ENCODE assay signal across 19 cellular contexts in genomic region chr7:91424372-91424771, GRCh38.
DNase-seq lines count a peak whose midpoint lies in the region; ATAC-seq and TF ChIP-seq lines count a peak whose summit lies in the region.
"Had no signal": no experiment of that assay in that cellular context is flagged by ENCODE, and none has a peak within 500 bp of the region (broad histone marks: within the 10 kb centered on the region; RNA-seq: fewer than 3 reads in every experiment).

No MANE protein-coding gene starts in this region.

- no peaks in the 10 kb centered on the region for H3K4me1 ChIP-seq in HEK293 (ENCODE audit: control insufficient read depth, insufficient read depth, low read length)
- H3K4me1 ChIP-seq in left ventricle myocardium inferior, result no peaks in the 10 kb centered on the region
- H3K4me1 ChIP-seq: esophagus squamous epithelium, heart left ventricle, transverse colon had no signal

- POLR2A ChIA-PET in AG04450 (lab: Yijun Ruan, JAX), result no interaction called here
- POLR2A ChIA-PET in HEK293 (lab: Yijun Ruan, JAX), result no interaction called here

- no peaks in the 10 kb centered on the region for H3K36me3 Mint-ChIP-seq in glutamatergic neuron (ENCODE audit: unreplicated experiment)
- H3K36me3 Mint-ChIP-seq: stimulated activated effector memory CD8-positive, alpha-beta T cell treated with anti-CD3 and anti-CD28 coated beads, Interleukin-12 subunit alpha, Interleukin-12 subunit beta, amount 100 ng/mL, for 72 hours had no signal

- H3K4me3 ChIP-seq in AG04450 (ENCODE audit: low read depth, low read length) (no peak overlapping the region), HEK293 (ENCODE audit: low read depth, low read length) (no peak overlapping the region), left ventricle myocardium inferior (no peak overlapping the region)
- H3K4me3 ChIP-seq: esophagus squamous epithelium, heart left ventricle, skin epidermis, transverse colon had no signal

- H3K4me3 Mint-ChIP-seq in glutamatergic neuron (ENCODE audit: unreplicated experiment), result peak overlapping the region; percentile 43
- H3K4me3 Mint-ChIP-seq: activated T-cell treated with anti-CD3 and anti-CD28 coated beads, Interleukin-2, amount 50 U/mL, for 4 hours; stimulated activated effector memory CD8-positive, alpha-beta T cell treated with anti-CD3 and anti-CD28 coated beads, Interleukin-12 subunit alpha, Interleukin-12 subunit beta, amount 100 ng/mL, for 72 hours had no signal

- TF ChIP-seq CTCF in AG04450 (IDR thresholded peaks at IDR 0.05; ENCODE audit: low read depth, low read length) (0 out of 2 replicates have a peak, but pooled peaks have one; percentile 6), HEK293 (tag by site-specific recombination; IDR thresholded peaks at IDR 0.05) (0 out of 2 replicates have a peak, but pooled peaks have one; percentile 27), glutamatergic neuron (IDR thresholded peaks at IDR 0.05; ENCODE audit: partially characterized antibody, unreplicated experiment) (no peak), left ventricle myocardium inferior (IDR thresholded peaks at IDR 0.05; ENCODE audit: borderline replicate concordance) (no peak)

- H3K27ac Mint-ChIP-seq in glutamatergic neuron (ENCODE audit: unreplicated experiment), result peak overlapping the region; percentile 85
- H3K27ac Mint-ChIP-seq: stimulated activated effector memory CD8-positive, alpha-beta T cell treated with anti-CD3 and anti-CD28 coated beads, Interleukin-12 subunit alpha, Interleukin-12 subunit beta, amount 100 ng/mL, for 72 hours had no signal

- H3K9me3 ChIP-seq in AG04450 (ENCODE audit: control insufficient read depth, insufficient read depth, low read length) (no peaks in the 10 kb centered on the region), HEK293 (ENCODE audit: control insufficient read depth, insufficient read depth, low read depth, low read length) (no peaks in the 10 kb centered on the region), left ventricle myocardium inferior (replicated peaks) (no peaks in the 10 kb centered on the region)
- H3K9me3 ChIP-seq: esophagus squamous epithelium, heart left ventricle, transverse colon had no signal

- DNase-seq in AG04450 (ENCODE audit: low read depth, low spot score) (no peak), NOMO-1 treated with DMSO at 0.1 percent for 48 hours (lab: John Stamatoyannopoulos, UW; ENCODE audit: unreplicated experiment) (peak; percentile 62), glutamatergic neuron (peak; percentile 48), left ventricle myocardium inferior (no peak), NCI-H2081 treated with DMSO at 0.1 percent for 48 hours (lab: John Stamatoyannopoulos, UW) (no peak)
- DNase-seq in NK-92 treated with Interleukin-12 subunit alpha and Interleukin-12 subunit beta, amount 100 ng/mL, for 24 hours (lab: John Stamatoyannopoulos, UW), result no peak
- DNase-seq: activated T-cell treated with anti-CD3 and anti-CD28 coated beads, Interleukin-2, amount 50 U/mL, for 4 hours; amniotic stem cell; esophagus squamous epithelium; heart left ventricle; kidney; NCI-H1105; NCI-H510A treated with DMSO at 0.1 percent for 48 hours; SIG-M5; transverse colon had no signal

- peaks cover 64% of the 10 kb centered on the region for H3K4me1 Mint-ChIP-seq in glutamatergic neuron (ENCODE audit: low read depth, unreplicated experiment)
- H3K4me1 Mint-ChIP-seq: stimulated activated effector memory CD8-positive, alpha-beta T cell treated with anti-CD3 and anti-CD28 coated beads, Interleukin-12 subunit alpha, Interleukin-12 subunit beta, amount 100 ng/mL, for 72 hours had no signal

- CTCF ChIA-PET in AG04450 (lab: Charles Lee) (no interaction called here), HEK293 (lab: Yijun Ruan, JAX) (interaction anchor here (0.6 to 0.7 kb wide), 2 partner anchors 11 to 85 kb away, joined by 3 read pairs; no protein-coding TSS in a partner anchor)

- ATAC-seq in HG02763 (IDR thresholded peaks at IDR 0.05; ENCODE audit: unreplicated experiment), result no peak
- ATAC-seq: activated T-cell treated with anti-CD3 and anti-CD28 coated beads, Interleukin-2, amount 50 U/mL, for 4 hours; stimulated activated effector memory CD8-positive, alpha-beta T cell treated with anti-CD3 and anti-CD28 coated beads, Interleukin-12 subunit alpha, Interleukin-12 subunit beta, amount 100 ng/mL, for 72 hours had no signal

- intact Hi-C loops in left ventricle myocardium inferior (cut with micrococcal nuclease), result no loop called here

- H3K27me3 Mint-ChIP-seq in glutamatergic neuron (ENCODE audit: unreplicated experiment), result peaks cover 7% of the 10 kb centered on the region

- H3K27ac ChIP-seq in AG04450 (ENCODE audit: low read depth, low read length) (no peak overlapping the region), HEK293 (ENCODE audit: extremely low read depth, low read depth, low read length) (no peak overlapping the region), left ventricle myocardium inferior (replicated peaks) (no peak overlapping the region)
- H3K27ac ChIP-seq: esophagus squamous epithelium, heart left ventricle, skin epidermis, transverse colon had no signal

- H3K36me3 ChIP-seq in HEK293 (ENCODE audit: control insufficient read depth in 2 of 2, insufficient read depth in 1 of 2, low read length in 2 of 2) (no peaks in the 10 kb centered on the region), left ventricle myocardium inferior (no peaks in the 10 kb centered on the region)
- H3K36me3 ChIP-seq: esophagus squamous epithelium, heart left ventricle, transverse colon had no signal

- peaks cover 8% of the 10 kb centered on the region for H3K9me3 Mint-ChIP-seq in glutamatergic neuron (ENCODE audit: unreplicated experiment)

- no peaks in the 10 kb centered on the region for H3K27me3 ChIP-seq in AG04450 (ENCODE audit: control insufficient read depth, insufficient read depth, low read length)
- no peaks in the 10 kb centered on the region for H3K27me3 ChIP-seq in left ventricle myocardium inferior (ENCODE audit: low read depth)
- H3K27me3 ChIP-seq: esophagus squamous epithelium, heart left ventricle, transverse colon had no signal

TF ChIP-seq in HEK293, 187 proteins besides CTCF, POLR2A, EP300 and RAD21:
- no peak for TF ChIP-seq ZNF610 (tag by site-specific recombination; IDR thresholded peaks at IDR 0.05; ENCODE audit: borderline replicate concordance)
- no peak for TF ChIP-seq ZNF747 (tag by site-specific recombination; IDR thresholded peaks at IDR 0.05)
- no peak for TF ChIP-seq ZBTB7A (tag by site-specific recombination; IDR thresholded peaks at IDR 0.05; ENCODE audit: low read depth)
- no peak for TF ChIP-seq ZNF777 (tag by site-specific recombination; IDR thresholded peaks at IDR 0.05; ENCODE audit: borderline replicate concordance)
- TF ChIP-seq ZNF621 (tag by site-specific recombination; IDR thresholded peaks at IDR 0.05), result no peak
- no peak for TF ChIP-seq ZNF266 (tag by site-specific recombination; IDR thresholded peaks at IDR 0.05; ENCODE audit: low read depth)
- no peak for TF ChIP-seq KLF1 (tag by site-specific recombination; IDR thresholded peaks at IDR 0.05)
- TF ChIP-seq, protein P1, sequence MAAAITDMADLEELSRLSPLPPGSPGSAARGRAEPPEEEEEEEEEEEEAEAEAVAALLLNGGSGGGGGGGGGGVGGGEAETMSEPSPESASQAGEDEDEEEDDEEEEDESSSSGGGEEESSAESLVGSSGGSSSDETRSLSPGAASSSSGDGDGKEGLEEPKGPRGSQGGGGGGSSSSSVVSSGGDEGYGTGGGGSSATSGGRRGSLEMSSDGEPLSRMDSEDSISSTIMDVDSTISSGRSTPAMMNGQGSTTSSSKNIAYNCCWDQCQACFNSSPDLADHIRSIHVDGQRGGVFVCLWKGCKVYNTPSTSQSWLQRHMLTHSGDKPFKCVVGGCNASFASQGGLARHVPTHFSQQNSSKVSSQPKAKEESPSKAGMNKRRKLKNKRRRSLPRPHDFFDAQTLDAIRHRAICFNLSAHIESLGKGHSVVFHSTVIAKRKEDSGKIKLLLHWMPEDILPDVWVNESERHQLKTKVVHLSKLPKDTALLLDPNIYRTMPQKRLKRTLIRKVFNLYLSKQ (tag by site-specific recombination; IDR thresholded peaks at IDR 0.05; ENCODE audit: borderline replicate concordance), result no peak
- TF ChIP-seq YY2 (tag by site-specific recombination; IDR thresholded peaks at IDR 0.05), result no peak

Comparison
In these comparisons a context has a peak if more than half of its experiments do, and no peak if none do; other contexts are left out.
1. DNase-seq: peak in NOMO-1 treated with DMSO at 0.1 percent for 48 hours (single experiment) and glutamatergic neuron (single experiment); none in AG04450 (single experiment), NK-92 treated with Interleukin-12 subunit alpha and Interleukin-12 subunit beta, amount 100 ng/mL, for 24 hours (single experiment), left ventricle myocardium inferior (single experiment) and NCI-H2081 treated with DMSO at 0.1 percent for 48 hours (single experiment).
2. CTCF ChIP-seq: peak in AG04450 (single experiment) and HEK293 (single experiment); none in glutamatergic neuron (single experiment) and left ventricle myocardium inferior (single experiment).